Comparison of ENCODE assay signal across 18 cellular contexts in genomic region chr2:216646116-216646515, GRCh38. TPM values are rescaled to one million over a fixed set of nuclear protein-coding genes. Genes with fewer than 3 reads are reported as not detected.
"Had no signal": no experiment of that assay in that cellular context is flagged by ENCODE, and none has a peak within 500 bp of the region (broad histone marks: within the 10 kb centered on the region; RNA-seq: fewer than 3 reads in every experiment).

No MANE protein-coding gene starts in this region.

- H3K9me3 ChIP-seq: ovary, spleen, thyroid gland, uterus had no signal

- H3K27ac ChIP-seq: cardiac muscle cell, foreskin keratinocyte, ovary, thyroid gland, uterus had no signal

- H3K4me3 Mint-ChIP-seq: activated CD4-positive, alpha-beta T cell treated with anti-CD3 and anti-CD28 coated beads, Interleukin-2, amount 10 ng/mL, durations not matched to agents 24 days and 14 days; activated CD8-positive, alpha-beta T cell treated with anti-CD3 and anti-CD28 coated beads, Interleukin-2, amount 10 ng/mL, durations not matched to agents 7 days and 5 days; activated naive CD4-positive, alpha-beta T cell treated with anti-CD3 and anti-CD28 coated beads, Interleukin-2, amount 10 ng/mL, durations not matched to agents 7 days and 5 days; effector memory CD8-positive, alpha-beta T cell; mesothelial cell of epicardium; stimulated activated naive B cell treated with anti-CD40 and anti-IgM and Interleukin-4, amounts not matched to agents 10 μg/mL and 1 μg/mL and 100 μg/mL, for 72 hours had no signal

- H3K27me3 ChIP-seq: cardiac muscle cell, foreskin keratinocyte, ovary, spleen, thyroid gland, uterus had no signal

- H3K27ac Mint-ChIP-seq: activated CD4-positive, alpha-beta T cell treated with anti-CD3 and anti-CD28 coated beads, Interleukin-2, amount 10 ng/mL, durations not matched to agents 24 days and 14 days; activated CD8-positive, alpha-beta T cell treated with anti-CD3 and anti-CD28 coated beads, Interleukin-2, amount 10 ng/mL, durations not matched to agents 7 days and 5 days; activated naive CD4-positive, alpha-beta T cell treated with anti-CD3 and anti-CD28 coated beads, Interleukin-2, amount 10 ng/mL, durations not matched to agents 7 days and 5 days; effector memory CD8-positive, alpha-beta T cell; mesothelial cell of epicardium; stimulated activated naive B cell treated with anti-CD40 and anti-IgM and Interleukin-4, amounts not matched to agents 10 μg/mL and 1 μg/mL and 100 μg/mL, for 72 hours had no signal

- DNase-seq: activated CD4-positive, alpha-beta T cell treated with anti-CD3 and anti-CD28 coated beads, Interleukin-2, amount 10 ng/mL, durations not matched to agents 24 days and 14 days; activated CD8-positive, alpha-beta memory T cell treated with anti-CD3 and anti-CD28 coated beads, Interleukin-2, amount 50 U/mL, for 48 hours; activated CD8-positive, alpha-beta T cell treated with anti-CD3 and anti-CD28 coated beads, Interleukin-2, amount 10 ng/mL, durations not matched to agents 7 days and 5 days; activated effector memory CD4-positive, alpha-beta T cell treated with Interleukin-2 at 50 U/mL for 16 hours; activated naive CD4-positive, alpha-beta T cell treated with anti-CD3 and anti-CD28 coated beads, Interleukin-2, amount 10 ng/mL, durations not matched to agents 7 days and 5 days; activated T-cell treated with anti-CD3 and anti-CD28 coated beads, Interleukin-2, amount 50 U/mL, for 48 hours; effector memory CD8-positive, alpha-beta T cell; foreskin keratinocyte; hippocampal formation; ovary; spleen; stimulated activated naive B cell treated with anti-CD40 and anti-IgM and Interleukin-4, amounts not matched to agents 10 μg/mL and 1 μg/mL and 100 μg/mL, for 72 hours; T-helper 1 cell; T1000; uterus had no signal

- ATAC-seq: activated CD8-positive, alpha-beta T cell treated with anti-CD3 and anti-CD28 coated beads, Interleukin-2, amount 10 ng/mL, durations not matched to agents 7 days and 5 days; effector memory CD8-positive, alpha-beta T cell; foreskin keratinocyte; stimulated activated naive B cell treated with anti-CD40 and anti-IgM and Interleukin-4, amounts not matched to agents 10 μg/mL and 1 μg/mL and 100 μg/mL, for 72 hours had no signal

- H3K9me3 Mint-ChIP-seq: activated naive CD4-positive, alpha-beta T cell treated with anti-CD3 and anti-CD28 coated beads, Interleukin-2, amount 10 ng/mL, durations not matched to agents 7 days and 5 days; effector memory CD8-positive, alpha-beta T cell; mesothelial cell of epicardium had no signal

- H3K4me3 ChIP-seq: cardiac muscle cell, ovary, spleen, thyroid gland, uterus had no signal

- H3K4me1 ChIP-seq: foreskin keratinocyte had no signal

- H3K36me3 ChIP-seq: cardiac muscle cell, ovary, thyroid gland, uterus had no signal

- H3K36me3 Mint-ChIP-seq: stimulated activated naive B cell treated with anti-CD40 and anti-IgM and Interleukin-4, amounts not matched to agents 10 μg/mL and 1 μg/mL and 100 μg/mL, for 72 hours had no signal

RNA-seq across cellular contexts. Expression of gene IGFBP5, which starts 49.2 kb away (rescaled TPM):
- total RNA-seq: activated CD4-positive, alpha-beta T cell treated with anti-CD3 and anti-CD28 coated beads, Interleukin-2, amount 10 ng/mL, durations not matched to agents 24 days and 14 days had no signal
